33 cellular contexts compared by ENCODE assay signal in genomic region chr11:127383026-127383425, GRCh38.
"Had no signal": no experiment of that assay in that cellular context is flagged by ENCODE, and none has a peak within 500 bp of the region (broad histone marks: within the 10 kb centered on the region; RNA-seq: fewer than 3 reads in every experiment).

No MANE protein-coding gene starts in this region.

- H3K4me3 ChIP-seq: adrenal gland, breast epithelium, cardiac muscle cell, colonic mucosa, gastrocnemius medialis, heart left ventricle had no signal

- H3K9me3 ChIP-seq: adrenal gland, breast epithelium, colonic mucosa, gastrocnemius medialis, heart left ventricle had no signal

- H3K27me3 Mint-ChIP-seq: activated CD4-positive, alpha-beta memory T cell treated with anti-CD3 and anti-CD28 coated beads for 36 hours; activated CD4-positive, alpha-beta T cell treated with anti-CD3 and anti-CD28 coated beads, Interleukin-2, amount 10 ng/mL, durations not matched to agents 24 days and 14 days; activated CD8-positive, alpha-beta memory T cell treated with anti-CD3 and anti-CD28 coated beads, Interleukin-2, amount 10 ng/mL, durations not matched to agents 7 days and 5 days; activated naive CD8-positive, alpha-beta T cell treated with anti-CD3 and anti-CD28 coated beads, Interleukin-2, amount 50 U/mL, for 24 hours had no signal

- DNase-seq: activated CD4-positive, alpha-beta memory T cell treated with anti-CD3 and anti-CD28 coated beads for 36 hours; activated CD4-positive, alpha-beta T cell treated with anti-CD3 and anti-CD28 coated beads for 36 hours; activated CD4-positive, alpha-beta T cell treated with anti-CD3 and anti-CD28 coated beads, Interleukin-2, amount 10 ng/mL, durations not matched to agents 24 days and 14 days; activated CD4-positive, CD25-positive, alpha-beta regulatory T cell; activated CD4-positive, CD25-positive, alpha-beta regulatory T cell treated with anti-CD3 and anti-CD28 coated beads, Interleukin-2, amount 50 U/mL, for 72 hours; activated CD8-positive, alpha-beta memory T cell treated with anti-CD3 and anti-CD28 coated beads, Interleukin-2, amount 10 ng/mL, durations not matched to agents 7 days and 5 days; activated CD8-positive, alpha-beta memory T cell treated with anti-CD3 and anti-CD28 coated beads, Interleukin-2, amount 50 U/mL, for 4 hours; activated CD8-positive, alpha-beta T cell treated with anti-CD3 and anti-CD28 coated beads, Interleukin-2, amount 10 ng/mL, durations not matched to agents 7 days and 5 days; activated effector memory CD4-positive, alpha-beta T cell treated with anti-CD3 and anti-CD28 coated beads, Interleukin-2, amount 50 U/mL, for 16 hours; activated naive CD4-positive, alpha-beta T cell treated with anti-CD3 and anti-CD28 coated beads for 36 hours; activated naive CD8-positive, alpha-beta T cell treated with anti-CD3 and anti-CD28 coated beads for 36 hours; activated naive CD8-positive, alpha-beta T cell treated with anti-CD3 and anti-CD28 coated beads, Interleukin-2, amount 50 U/mL, for 24 hours; activated T-cell treated with anti-CD3 and anti-CD28 coated beads, Interleukin-2, amount 50 U/mL, for 1 hour; activated T-cell treated with anti-CD3 and anti-CD28 coated beads, Interleukin-2, amount 50 U/mL, for 48 hours; adrenal gland; amygdala; aorta; central memory CD4-positive, alpha-beta T cell; cerebellar nuclear complex; colonic mucosa; effector CD8-positive, alpha-beta T cell; foreskin keratinocyte; gastrocnemius medialis; glutamatergic neuron; heart left ventricle; T-helper 2 cell had no signal

- H3K4me3 Mint-ChIP-seq: activated CD4-positive, alpha-beta memory T cell treated with anti-CD3 and anti-CD28 coated beads for 36 hours; activated CD4-positive, alpha-beta T cell treated with anti-CD3 and anti-CD28 coated beads for 36 hours; activated CD4-positive, alpha-beta T cell treated with anti-CD3 and anti-CD28 coated beads, Interleukin-2, amount 10 ng/mL, durations not matched to agents 24 days and 14 days; activated CD8-positive, alpha-beta memory T cell treated with anti-CD3 and anti-CD28 coated beads, Interleukin-2, amount 10 ng/mL, durations not matched to agents 7 days and 5 days; activated CD8-positive, alpha-beta T cell treated with anti-CD3 and anti-CD28 coated beads, Interleukin-2, amount 10 ng/mL, durations not matched to agents 7 days and 5 days; activated naive CD4-positive, alpha-beta T cell treated with anti-CD3 and anti-CD28 coated beads for 36 hours; activated naive CD4-positive, alpha-beta T cell treated with anti-CD3 and anti-CD28 coated beads, Interleukin-2, amount 50 U/mL, for 24 hours; activated naive CD8-positive, alpha-beta T cell treated with anti-CD3 and anti-CD28 coated beads for 36 hours; activated naive CD8-positive, alpha-beta T cell treated with anti-CD3 and anti-CD28 coated beads, Interleukin-2, amount 50 U/mL, for 24 hours; activated T-helper 1 cell treated with anti-CD3 and anti-CD28 coated beads, Interleukin-12 subunit alpha, Interleukin-12 subunit beta, Interleukin-2, Interleukin-4 antibody, amounts not matched to agents 30 ng/mL and 10 ng/mL and 1 ng/mL, durations not matched to agents 14 hours and 24 hours and 36 hours; brain had no signal

- H3K36me3 Mint-ChIP-seq: activated CD4-positive, alpha-beta memory T cell treated with anti-CD3 and anti-CD28 coated beads for 36 hours; activated CD8-positive, alpha-beta memory T cell treated with anti-CD3 and anti-CD28 coated beads, Interleukin-2, amount 10 ng/mL, durations not matched to agents 7 days and 5 days; activated naive CD4-positive, alpha-beta T cell treated with anti-CD3 and anti-CD28 coated beads, Interleukin-2, amount 50 U/mL, for 24 hours; activated naive CD8-positive, alpha-beta T cell treated with anti-CD3 and anti-CD28 coated beads for 36 hours; brain had no signal

- H3K4me1 Mint-ChIP-seq: activated CD4-positive, alpha-beta T cell treated with anti-CD3 and anti-CD28 coated beads for 36 hours; activated CD4-positive, alpha-beta T cell treated with anti-CD3 and anti-CD28 coated beads, Interleukin-2, amount 10 ng/mL, durations not matched to agents 24 days and 14 days; activated CD8-positive, alpha-beta memory T cell treated with anti-CD3 and anti-CD28 coated beads, Interleukin-2, amount 10 ng/mL, durations not matched to agents 7 days and 5 days; activated naive CD4-positive, alpha-beta T cell treated with anti-CD3 and anti-CD28 coated beads, Interleukin-2, amount 50 U/mL, for 24 hours; activated naive CD8-positive, alpha-beta T cell treated with anti-CD3 and anti-CD28 coated beads for 36 hours; activated naive CD8-positive, alpha-beta T cell treated with anti-CD3 and anti-CD28 coated beads, Interleukin-2, amount 50 U/mL, for 24 hours had no signal

- H3K27ac Mint-ChIP-seq: activated CD4-positive, alpha-beta memory T cell treated with anti-CD3 and anti-CD28 coated beads for 36 hours; activated CD4-positive, alpha-beta T cell treated with anti-CD3 and anti-CD28 coated beads for 36 hours; activated CD4-positive, alpha-beta T cell treated with anti-CD3 and anti-CD28 coated beads, Interleukin-2, amount 10 ng/mL, durations not matched to agents 24 days and 14 days; activated CD8-positive, alpha-beta memory T cell treated with anti-CD3 and anti-CD28 coated beads, Interleukin-2, amount 10 ng/mL, durations not matched to agents 7 days and 5 days; activated CD8-positive, alpha-beta T cell treated with anti-CD3 and anti-CD28 coated beads, Interleukin-2, amount 10 ng/mL, durations not matched to agents 7 days and 5 days; activated naive CD4-positive, alpha-beta T cell treated with anti-CD3 and anti-CD28 coated beads for 36 hours; activated naive CD4-positive, alpha-beta T cell treated with anti-CD3 and anti-CD28 coated beads, Interleukin-2, amount 50 U/mL, for 24 hours; activated naive CD8-positive, alpha-beta T cell treated with anti-CD3 and anti-CD28 coated beads for 36 hours; activated naive CD8-positive, alpha-beta T cell treated with anti-CD3 and anti-CD28 coated beads, Interleukin-2, amount 50 U/mL, for 24 hours; activated T-helper 1 cell treated with anti-CD3 and anti-CD28 coated beads, Interleukin-12 subunit alpha, Interleukin-12 subunit beta, Interleukin-2, Interleukin-4 antibody, amounts not matched to agents 30 ng/mL and 10 ng/mL and 1 ng/mL, durations not matched to agents 14 hours and 24 hours and 36 hours; activated T-helper 2 cell treated with anti-CD3 and anti-CD28 coated beads, Interferon-gamma antibody, Interleukin-2, Interleukin-4, amounts not matched to agents 10 μg/mL and 5 μg/mL and 100 μg/mL, durations not matched to agents 14 hours and 24 hours and 36 hours; brain had no signal

- ATAC-seq: activated CD4-positive, alpha-beta T cell treated with anti-CD3 and anti-CD28 coated beads for 36 hours; activated CD8-positive, alpha-beta memory T cell treated with anti-CD3 and anti-CD28 coated beads, Interleukin-2, amount 10 ng/mL, durations not matched to agents 7 days and 5 days; activated CD8-positive, alpha-beta T cell treated with anti-CD3 and anti-CD28 coated beads, Interleukin-2, amount 10 ng/mL, durations not matched to agents 7 days and 5 days; activated naive CD8-positive, alpha-beta T cell treated with anti-CD3 and anti-CD28 coated beads, Interleukin-2, amount 50 U/mL, for 24 hours; foreskin keratinocyte; gastrocnemius medialis; heart left ventricle had no signal

- H3K27ac ChIP-seq: adrenal gland, breast epithelium, cardiac muscle cell, colonic mucosa, epithelial cell of prostate, foreskin keratinocyte, gastrocnemius medialis, heart left ventricle had no signal

- H3K9me3 Mint-ChIP-seq: activated CD4-positive, alpha-beta memory T cell treated with anti-CD3 and anti-CD28 coated beads for 36 hours; activated CD4-positive, alpha-beta T cell treated with anti-CD3 and anti-CD28 coated beads, Interleukin-2, amount 10 ng/mL, durations not matched to agents 24 days and 14 days; activated naive CD4-positive, alpha-beta T cell treated with anti-CD3 and anti-CD28 coated beads for 36 hours; activated naive CD4-positive, alpha-beta T cell treated with anti-CD3 and anti-CD28 coated beads, Interleukin-2, amount 50 U/mL, for 24 hours; activated naive CD8-positive, alpha-beta T cell treated with anti-CD3 and anti-CD28 coated beads for 36 hours; activated naive CD8-positive, alpha-beta T cell treated with anti-CD3 and anti-CD28 coated beads, Interleukin-2, amount 50 U/mL, for 24 hours; activated T-helper 1 cell treated with anti-CD3 and anti-CD28 coated beads, Interleukin-12 subunit alpha, Interleukin-12 subunit beta, Interleukin-2, Interleukin-4 antibody, amounts not matched to agents 30 ng/mL and 10 ng/mL and 1 ng/mL, durations not matched to agents 14 hours and 24 hours and 36 hours; activated T-helper 2 cell treated with anti-CD3 and anti-CD28 coated beads, Interferon-gamma antibody, Interleukin-2, Interleukin-4, amounts not matched to agents 10 μg/mL and 5 μg/mL and 100 μg/mL, durations not matched to agents 14 hours and 24 hours and 36 hours had no signal

- H3K36me3 ChIP-seq: adrenal gland, breast epithelium, cardiac muscle cell, colonic mucosa, gastrocnemius medialis, heart left ventricle had no signal

- H3K4me1 ChIP-seq: adrenal gland, breast epithelium, colonic mucosa, foreskin keratinocyte, gastrocnemius medialis, heart left ventricle had no signal

- H3K27me3 ChIP-seq: adrenal gland, breast epithelium, cardiac muscle cell, colonic mucosa, foreskin keratinocyte, gastrocnemius medialis had no signal
